14 cellular contexts compared by ENCODE assay signal in genomic region chr10:1538531-1539061, GRCh38.
"Had no signal": no experiment of that assay in that cellular context is flagged by ENCODE, and none has a peak within 500 bp of the region (broad histone marks: within the 10 kb centered on the region; RNA-seq: fewer than 3 reads in every experiment).

No MANE protein-coding gene starts in this region.

- H3K36me3 ChIP-seq: adrenal gland, colonic mucosa, esophagus squamous epithelium, left lung, ovary, tibial nerve had no signal

- H3K36me3 Mint-ChIP-seq: activated naive CD4-positive, alpha-beta T cell treated with anti-CD3 and anti-CD28 coated beads, Interleukin-2, amount 50 U/mL, for 24 hours; stimulated activated memory B cell treated with anti-CD40 and anti-IgM and Interleukin-4, amounts not matched to agents 10 μg/mL and 1 μg/mL and 100 μg/mL, for 72 hours had no signal

- H3K27me3 Mint-ChIP-seq: activated naive CD4-positive, alpha-beta T cell treated with anti-CD3 and anti-CD28 coated beads, Interleukin-2, amount 50 U/mL, for 24 hours had no signal

- FAIRE-seq: keratinocyte had no signal

- H3K4me3 Mint-ChIP-seq: activated naive CD4-positive, alpha-beta T cell treated with anti-CD3 and anti-CD28 coated beads, Interleukin-2, amount 50 U/mL, for 24 hours; activated T-helper 17 cell treated with anti-CD3 and anti-CD28 coated beads, Interleukin-2, amount 50 U/mL, for 72 hours; stimulated activated memory B cell treated with anti-CD40 and anti-IgM and Interleukin-4, amounts not matched to agents 10 μg/mL and 1 μg/mL and 100 μg/mL, for 72 hours had no signal

- H3K27ac ChIP-seq: adrenal gland, colonic mucosa, esophagus squamous epithelium, left lung, ovary, tibial nerve had no signal

- H3K4me3 ChIP-seq: adrenal gland, colonic mucosa, esophagus squamous epithelium, left lung, ovary, tibial nerve had no signal

- ATAC-seq: activated CD4-positive, CD25-positive, alpha-beta regulatory T cell treated with anti-CD3 and anti-CD28 coated beads, Interleukin-2, amount 50 U/mL, for 24 hours; activated T-helper 17 cell treated with anti-CD3 and anti-CD28 coated beads, Interleukin-2, amount 50 U/mL, for 72 hours; left lung; stimulated activated memory B cell treated with anti-CD40 and anti-IgM and Interleukin-4, amounts not matched to agents 10 μg/mL and 1 μg/mL and 100 μg/mL, for 72 hours had no signal

- H3K27ac Mint-ChIP-seq: activated naive CD4-positive, alpha-beta T cell treated with anti-CD3 and anti-CD28 coated beads, Interleukin-2, amount 50 U/mL, for 24 hours; activated T-helper 17 cell treated with anti-CD3 and anti-CD28 coated beads, Interleukin-2, amount 50 U/mL, for 72 hours; stimulated activated memory B cell treated with anti-CD40 and anti-IgM and Interleukin-4, amounts not matched to agents 10 μg/mL and 1 μg/mL and 100 μg/mL, for 72 hours had no signal

- H3K9me3 Mint-ChIP-seq: activated naive CD4-positive, alpha-beta T cell treated with anti-CD3 and anti-CD28 coated beads, Interleukin-2, amount 50 U/mL, for 24 hours; activated T-helper 17 cell treated with anti-CD3 and anti-CD28 coated beads, Interleukin-2, amount 50 U/mL, for 72 hours; stimulated activated memory B cell treated with anti-CD40 and anti-IgM and Interleukin-4, amounts not matched to agents 10 μg/mL and 1 μg/mL and 100 μg/mL, for 72 hours had no signal

- H3K4me1 ChIP-seq: adrenal gland, colonic mucosa, left lung, tibial nerve had no signal

- DNase-seq: activated CD4-positive, alpha-beta T cell treated with anti-CD3 and anti-CD28 coated beads, Interleukin-2, amount 50 U/mL, for 4 hours; adrenal gland; colonic mucosa; esophagus squamous epithelium; hippocampal formation; mesenchymal stem cell; ovary had no signal

- H3K4me1 Mint-ChIP-seq: activated naive CD4-positive, alpha-beta T cell treated with anti-CD3 and anti-CD28 coated beads, Interleukin-2, amount 50 U/mL, for 24 hours; activated T-helper 17 cell treated with anti-CD3 and anti-CD28 coated beads, Interleukin-2, amount 50 U/mL, for 72 hours had no signal

- H3K9me3 ChIP-seq: adrenal gland, colonic mucosa, esophagus squamous epithelium, left lung, ovary, tibial nerve had no signal

- H3K27me3 ChIP-seq: adrenal gland, colonic mucosa, esophagus squamous epithelium, left lung, ovary, tibial nerve had no signal
